Comparison of ENCODE assay signal across 19 cellular contexts in genomic region chr10:44209806-44210205, GRCh38.
A peak's percentile ranks its signal among the peaks of the same experiment; 100 is the strongest.
DNase-seq lines count a peak whose midpoint lies in the region; ATAC-seq and TF ChIP-seq lines count a peak whose summit lies in the region.
"Had no signal": no experiment of that assay in that cellular context is flagged by ENCODE, and none has a peak within 500 bp of the region (broad histone marks: within the 10 kb centered on the region; RNA-seq: fewer than 3 reads in every experiment).

No MANE protein-coding gene starts in this region.

- no peak overlapping the region for H3K9ac ChIP-seq in endodermal cell (ENCODE audit: extremely low read depth, low read length, poor library complexity, severe bottlenecking)
- no peak overlapping the region for H3K9ac ChIP-seq in parathyroid adenoma
- H3K9ac ChIP-seq: BLaER1 had no signal

- H3K4me3 Mint-ChIP-seq in endodermal cell: no peak overlapping the region
- H3K4me3 Mint-ChIP-seq: B cell; CD4-positive, CD25-positive, alpha-beta regulatory T cell; CD8-positive, alpha-beta T cell had no signal

- H3K4me3 ChIP-seq in cardiac muscle cell (no peak overlapping the region), endodermal cell (ENCODE audit: low read length) (no peak overlapping the region), parathyroid adenoma (ENCODE audit: low read depth, low read length) (no peak overlapping the region)
- H3K4me3 ChIP-seq: BLaER1, GM12878, HAP-1 had no signal

- H3K36me3 ChIP-seq in cardiac muscle cell (no peaks in the 10 kb centered on the region), endodermal cell (ENCODE audit: control insufficient read depth, insufficient read depth, low read length) (no peaks in the 10 kb centered on the region), parathyroid adenoma (ENCODE audit: control insufficient read depth, insufficient read depth, low read length) (no peaks in the 10 kb centered on the region)
- H3K36me3 ChIP-seq: BLaER1, HAP-1 had no signal

- peaks cover 6% of the 10 kb centered on the region for H3K36me3 Mint-ChIP-seq in endodermal cell (ENCODE audit: low read depth)
- H3K36me3 Mint-ChIP-seq: CD4-positive, CD25-positive, alpha-beta regulatory T cell; CD8-positive, alpha-beta T cell had no signal

- H3K4me1 ChIP-seq in cardiac muscle cell (ENCODE audit: low read depth): peaks cover 13% of the 10 kb centered on the region
- H3K4me1 ChIP-seq in endodermal cell (ENCODE audit: control insufficient read depth, insufficient read depth, low read length): peaks cover 4% of the 10 kb centered on the region
- H3K4me1 ChIP-seq in parathyroid adenoma: peaks cover 10% of the 10 kb centered on the region
- H3K4me1 ChIP-seq: BLaER1, Caco-2, HAP-1 had no signal

- H3K27ac ChIP-seq in cardiac muscle cell (peak overlapping the region; percentile 71), endodermal cell (ENCODE audit: low read depth, low read length) (no peak overlapping the region), parathyroid adenoma (no peak overlapping the region)
- H3K27ac ChIP-seq: 22Rv1, BLaER1, C4-2B had no signal

- DNase-seq in cardiac muscle cell (ENCODE audit: low read depth in 1 of 2, low spot score in 1 of 2) (no peak), left ventricle myocardium superior (no peak), endodermal cell (peak; percentile 55), GM03348 (ENCODE audit: low spot score) (no peak)
- no peak for DNase-seq in stimulated activated CD4-positive, alpha-beta T cell treated with anti-CD3 and anti-CD28 coated beads, Interleukin-4, amount 100 ng/mL, for 24 hours
- no peak for DNase-seq in stimulated activated CD8-positive, alpha-beta memory T cell treated with anti-CD3 and anti-CD28 coated beads, Interleukin-4, amount 100 ng/mL, for 48 hours
- DNase-seq: Caco-2; CD4-positive, CD25-positive, alpha-beta regulatory T cell; CD8-positive, alpha-beta T cell; DMS153; DND-41; GOT3 had no signal

- TF ChIP-seq CTCF in cardiac muscle cell (IDR thresholded peaks at IDR 0.05; ENCODE audit: low read depth, low read length) (no peak), endodermal cell (conservative IDR thresholded peaks at IDR 0.05) (no peak), parathyroid adenoma (IDR thresholded peaks at IDR 0.05) (no peak)

- H3K4me2 ChIP-seq in parathyroid adenoma (ENCODE audit: low read length): no peak overlapping the region
- H3K4me2 ChIP-seq: BLaER1 had no signal

- intact Hi-C loops in left ventricle myocardium superior (cut with micrococcal nuclease): no loop called here

- peak overlapping the region; percentile 47 for H2AFZ ChIP-seq in parathyroid adenoma

- H3K27me3 Mint-ChIP-seq in endodermal cell (ENCODE audit: insufficient read depth): no peaks in the 10 kb centered on the region
- H3K27me3 Mint-ChIP-seq: B cell; CD4-positive, CD25-positive, alpha-beta regulatory T cell had no signal

- H3K27me3 ChIP-seq in cardiac muscle cell: no peaks in the 10 kb centered on the region
- no peaks in the 10 kb centered on the region for H3K27me3 ChIP-seq in endodermal cell (ENCODE audit: control insufficient read depth, insufficient read depth, low read length, poor library complexity, severe bottlenecking)
- H3K27me3 ChIP-seq in parathyroid adenoma (ENCODE audit: control insufficient read depth, insufficient read depth, low read length): no peaks in the 10 kb centered on the region
- H3K27me3 ChIP-seq: BLaER1 had no signal

- peaks cover 17% of the 10 kb centered on the region for H3K9me3 Mint-ChIP-seq in endodermal cell
- H3K9me3 Mint-ChIP-seq: CD8-positive, alpha-beta T cell had no signal

- no peaks in the 10 kb centered on the region for H3K79me2 ChIP-seq in parathyroid adenoma

- no peak overlapping the region for H3K27ac Mint-ChIP-seq in endodermal cell
- H3K27ac Mint-ChIP-seq: B cell; CD4-positive, CD25-positive, alpha-beta regulatory T cell; CD8-positive, alpha-beta T cell had no signal

- no peaks in the 10 kb centered on the region for H3K9me3 ChIP-seq in cardiac muscle cell (ENCODE audit: low read depth)
- peaks cover 14% of the 10 kb centered on the region for H3K9me3 ChIP-seq in endodermal cell (ENCODE audit: control insufficient read depth, low read length)
- no peaks in the 10 kb centered on the region for H3K9me3 ChIP-seq in parathyroid adenoma (ENCODE audit: control insufficient read depth, low read length)
- H3K9me3 ChIP-seq: Caco-2, HAP-1 had no signal

- no peak for ATAC-seq in left ventricle myocardium superior
- ATAC-seq: CD8-positive, alpha-beta T cell; GM12878 had no signal

- H3K4me1 Mint-ChIP-seq in endodermal cell: peaks cover 14% of the 10 kb centered on the region
- H3K4me1 Mint-ChIP-seq: B cell; CD4-positive, CD25-positive, alpha-beta regulatory T cell had no signal

- 78 to 100% methylated on average over 1 to 4 of the region's 4 CpGs for WGBS in endodermal cell (ENCODE audit: insufficient coverage in 1 of 2, insufficient read length in 1 of 2), 2 experiments
